13 cellular contexts compared by ENCODE assay signal in the genomic region with DNA sequence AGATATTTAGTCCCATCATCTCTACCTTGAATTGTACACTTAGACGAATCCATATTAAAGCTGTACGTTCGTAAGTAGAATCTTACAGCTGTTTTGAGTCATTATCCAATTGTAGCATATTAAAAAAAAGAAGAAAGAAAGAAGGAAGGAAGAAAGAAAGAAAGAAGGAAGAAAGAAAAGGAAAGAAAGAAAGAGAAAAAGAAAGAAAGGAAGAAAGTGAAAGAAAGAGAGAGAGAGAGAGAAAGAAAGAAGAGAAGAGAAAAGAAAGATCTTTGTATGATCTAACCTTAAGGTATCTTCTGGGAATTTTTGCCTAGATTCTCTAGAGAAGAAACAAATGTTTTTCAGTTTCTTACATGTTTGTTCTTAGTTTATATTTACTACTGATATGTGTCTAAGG. TPM values are rescaled to one million over a fixed set of nuclear protein-coding genes. Genes with fewer than 3 reads are reported as not detected.
A peak's percentile ranks its signal among the peaks of the same experiment; 100 is the strongest.
DNase-seq lines count a peak whose midpoint lies in the region; ATAC-seq and TF ChIP-seq lines count a peak whose summit lies in the region.
"Had no signal": no experiment of that assay in that cellular context is flagged by ENCODE, and none has a peak within 500 bp of the region (broad histone marks: within the 10 kb centered on the region; RNA-seq: fewer than 3 reads in every experiment).

No MANE protein-coding gene starts in this region.

- WGBS in esophagus squamous epithelium, 2 donors = 35 to 41% methylated on average over 3 of the region's 3 CpGs

- no peaks in the 10 kb centered on the region for H3K4me1 Mint-ChIP-seq in activated naive CD8-positive, alpha-beta T cell treated with anti-CD3 and anti-CD28 coated beads, Interleukin-2, amount 50 U/mL, for 24 hours

- H3K27me3 Mint-ChIP-seq in activated naive CD8-positive, alpha-beta T cell treated with anti-CD3 and anti-CD28 coated beads, Interleukin-2, amount 50 U/mL, for 24 hours = peaks cover 2% of the 10 kb centered on the region

- H3K27ac ChIP-seq in left ventricle myocardium inferior (replicated peaks) (peak overlapping the region; percentile 85), esophagus squamous epithelium (peak overlapping the region; percentile 55 to 85 (median 78)), osteoblast (ENCODE audit: low read depth, low read length) (peak overlapping the region; percentile 70), vagina (peak overlapping the region; percentile 93)

- H3K36me3 Mint-ChIP-seq in activated naive CD8-positive, alpha-beta T cell treated with anti-CD3 and anti-CD28 coated beads, Interleukin-2, amount 50 U/mL, for 24 hours (ENCODE audit: low read depth) = no peaks in the 10 kb centered on the region
- H3K36me3 Mint-ChIP-seq: activated naive CD4-positive, alpha-beta T cell treated with anti-CD3 and anti-CD28 coated beads, Interleukin-2, amount 50 U/mL, for 72 hours had no signal

- H3K4me3 Mint-ChIP-seq in activated naive CD8-positive, alpha-beta T cell treated with anti-CD3 and anti-CD28 coated beads, Interleukin-2, amount 50 U/mL, for 24 hours = no peak overlapping the region

- no peak for ATAC-seq in Right ventricle myocardium superior (ENCODE audit: poor library complexity)
- no peak for ATAC-seq in activated naive CD8-positive, alpha-beta T cell treated with anti-CD3 and anti-CD28 coated beads, Interleukin-2, amount 50 U/mL, for 24 hours
- ATAC-seq: activated naive CD4-positive, alpha-beta T cell treated with anti-CD3 and anti-CD28 coated beads, Interleukin-2, amount 50 U/mL, for 72 hours had no signal

- no peaks in the 10 kb centered on the region for H3K27me3 ChIP-seq in left ventricle myocardium inferior (ENCODE audit: low read depth)
- no peaks in the 10 kb centered on the region for H3K27me3 ChIP-seq in esophagus squamous epithelium
- H3K27me3 ChIP-seq in osteoblast (ENCODE audit: insufficient read depth, low read length) = no peaks in the 10 kb centered on the region
- H3K27me3 ChIP-seq in vagina = no peaks in the 10 kb centered on the region

- peak overlapping the region; percentile 56 for H3K4me3 ChIP-seq in left ventricle myocardium inferior
- peak overlapping the region; percentile 5 to 62 (median 42) for H3K4me3 ChIP-seq in esophagus squamous epithelium
- H3K4me3 ChIP-seq in osteoblast (ENCODE audit: insufficient read depth, low read length) = peak overlapping the region; percentile 73
- peak overlapping the region; percentile 44 to 51 for H3K4me3 ChIP-seq in vagina

- no peak for DNase-seq in left ventricle myocardium inferior
- DNase-seq in Right ventricle myocardium superior = no peak
- no peak for DNase-seq in esophagus squamous epithelium (lab: John Stamatoyannopoulos, UW)
- no peak for DNase-seq in osteoblast (ENCODE audit: insufficient read length, low spot score, missing footprints)
- DNase-seq in vagina (ENCODE audit: extremely low spot score in 2 of 2) = no peak
- DNase-seq in NCI-H510A (lab: John Stamatoyannopoulos, UW) = no peak
- DNase-seq in activated naive CD8-positive, alpha-beta T cell treated with anti-CD3 and anti-CD28 coated beads, Interleukin-2, amount 50 U/mL, for 24 hours = no peak
- DNase-seq in NCI-H1436 treated with DMSO at 0.1 percent for 48 hours (lab: John Stamatoyannopoulos, UW) = no peak
- DNase-seq: DMS79; effector CD8-positive, alpha-beta T cell; NCI-H146; NCI-H524 treated with DMSO at 0.1 percent for 48 hours had no signal

- no peaks in the 10 kb centered on the region for H4K20me1 ChIP-seq in osteoblast (ENCODE audit: insufficient read depth, low read length)

- H3K9me3 ChIP-seq in left ventricle myocardium inferior (replicated peaks) (no peaks in the 10 kb centered on the region), esophagus squamous epithelium (no peaks in the 10 kb centered on the region), osteoblast (ENCODE audit: low read depth, low read length) (no peaks in the 10 kb centered on the region), vagina (no peaks in the 10 kb centered on the region)

- TF ChIP-seq POLR2A in esophagus squamous epithelium (IDR thresholded peaks at IDR 0.05) = no peak
- TF ChIP-seq POLR2A in vagina (IDR thresholded peaks at IDR 0.05) = no peak

- intact Hi-C loops in left ventricle myocardium inferior (cut with micrococcal nuclease) = loop anchor here (10.0 kb wide), 1 partner anchor 145 kb away; no protein-coding TSS in a partner anchor
- intact Hi-C loops in Right ventricle myocardium superior (cut with DNase I) = no loop called here
- intact Hi-C loops in esophagus squamous epithelium (cut with DNase I) = no loop called here
- intact Hi-C loops in vagina (cut with DNase I) = no loop called here

- H3K36me3 ChIP-seq in left ventricle myocardium inferior = no peaks in the 10 kb centered on the region
- H3K36me3 ChIP-seq in esophagus squamous epithelium = no peaks in the 10 kb centered on the region
- H3K36me3 ChIP-seq in osteoblast (ENCODE audit: insufficient read depth, low read length) = peaks cover 5% of the 10 kb centered on the region
- H3K36me3 ChIP-seq in vagina = no peaks in the 10 kb centered on the region

- H3K27ac Mint-ChIP-seq in activated naive CD8-positive, alpha-beta T cell treated with anti-CD3 and anti-CD28 coated beads, Interleukin-2, amount 50 U/mL, for 24 hours = no peak overlapping the region
- H3K27ac Mint-ChIP-seq: activated naive CD4-positive, alpha-beta T cell treated with anti-CD3 and anti-CD28 coated beads, Interleukin-2, amount 50 U/mL, for 72 hours had no signal

- no peaks in the 10 kb centered on the region for H3K9me3 Mint-ChIP-seq in activated naive CD8-positive, alpha-beta T cell treated with anti-CD3 and anti-CD28 coated beads, Interleukin-2, amount 50 U/mL, for 24 hours
- H3K9me3 Mint-ChIP-seq: activated naive CD4-positive, alpha-beta T cell treated with anti-CD3 and anti-CD28 coated beads, Interleukin-2, amount 50 U/mL, for 72 hours had no signal

- peak overlapping the region; percentile 76 for H3K4me2 ChIP-seq in osteoblast (ENCODE audit: insufficient read depth, low read length)

- H3K4me1 ChIP-seq in left ventricle myocardium inferior = no peaks in the 10 kb centered on the region
- H3K4me1 ChIP-seq in esophagus squamous epithelium = peaks cover 0 to 15% (median 0%) of the 10 kb centered on the region in 3 donors
- peaks cover 57% of the 10 kb centered on the region for H3K4me1 ChIP-seq in osteoblast (ENCODE audit: insufficient read depth, low read length)
- H3K4me1 ChIP-seq in vagina = peaks cover 4% of the 10 kb centered on the region

- H2AFZ ChIP-seq in osteoblast (ENCODE audit: low read length) = peak overlapping the region; percentile 1

- H3K79me2 ChIP-seq in osteoblast (ENCODE audit: insufficient read depth, low read length) = peaks cover 40% of the 10 kb centered on the region

- no peak for TF ChIP-seq CTCF in left ventricle myocardium inferior (IDR thresholded peaks at IDR 0.05; ENCODE audit: borderline replicate concordance)
- no peak for TF ChIP-seq CTCF in esophagus squamous epithelium (IDR thresholded peaks at IDR 0.05)
- no peak for TF ChIP-seq CTCF in osteoblast (IDR thresholded peaks at IDR 0.05; ENCODE audit: extremely low read depth, low read depth, low read length)
- TF ChIP-seq CTCF in vagina (IDR thresholded peaks at IDR 0.05) = no peak

RNA-seq across cellular contexts. Expression of gene DCN, which starts 2.5 kb away (rescaled TPM):
- total RNA-seq in left ventricle myocardium inferior (716 TPM), Right ventricle myocardium superior (800 TPM), esophagus squamous epithelium (1,000 to 10,000 TPM in 1 of 4 donors, 100 to 1,000 TPM in 1, 10 to 100 TPM in 2; 50.1 to 1,296 (median 333) TPM), osteoblast (1,107 and 1,400 TPM in 2 replicates), vagina (1,553 TPM)
- total RNA-seq: activated naive CD4-positive, alpha-beta T cell treated with anti-CD3 and anti-CD28 coated beads, Interleukin-2, amount 50 U/mL, for 72 hours had no signal
